In the genomic region with DNA sequence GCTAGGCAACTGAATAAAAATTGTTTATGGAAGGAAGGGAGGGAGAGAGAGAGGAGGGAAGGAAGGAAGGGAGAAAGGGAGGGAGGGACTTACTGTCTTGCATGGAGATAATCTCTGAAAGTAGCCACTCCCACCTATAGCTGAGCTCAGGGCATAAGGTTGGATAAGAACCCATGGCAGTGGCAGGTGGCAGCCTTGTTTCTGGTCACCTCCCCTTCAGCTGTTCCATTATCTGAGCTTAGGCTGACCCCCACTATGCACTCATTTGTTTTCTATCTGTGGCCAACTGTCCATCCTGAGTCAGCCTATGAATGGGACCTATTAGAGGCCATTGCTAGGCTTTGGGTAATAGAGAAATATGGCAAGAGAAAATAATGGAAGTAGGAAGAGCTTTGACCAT, we compare ENCODE assay signal across 21 cellular contexts. TPM values are rescaled to one million over a fixed set of nuclear protein-coding genes. Genes with fewer than 3 reads are reported as not detected.
"Had no signal": no experiment of that assay in that cellular context is flagged by ENCODE, and none has a peak within 500 bp of the region (broad histone marks: within the 10 kb centered on the region; RNA-seq: fewer than 3 reads in every experiment).

No MANE protein-coding gene starts in this region.

- FAIRE-seq: endothelial cell of umbilical vein had no signal

- H3K36me3 ChIP-seq: breast epithelium, colonic mucosa, upper lobe of left lung had no signal

- H3K4me1 ChIP-seq: breast epithelium, colonic mucosa had no signal

- H3K4me3 ChIP-seq: breast epithelium, colonic mucosa, dorsolateral prefrontal cortex, upper lobe of left lung had no signal

- DNase-seq: activated B cell treated with CpG ODN at 0.5 μM for 24 hours; activated CD4-positive, alpha-beta memory T cell treated with anti-CD3 and anti-CD28 coated beads for 36 hours; activated CD4-positive, alpha-beta T cell treated with anti-CD3 and anti-CD28 coated beads for 36 hours; activated naive CD4-positive, alpha-beta T cell treated with anti-CD3 and anti-CD28 coated beads for 36 hours; activated naive CD8-positive, alpha-beta T cell treated with anti-CD3 and anti-CD28 coated beads, Interleukin-2, amount 10 ng/mL, durations not matched to agents 7 days and 5 days; activated T-cell treated with anti-CD3 and anti-CD28 coated beads, Interleukin-2, amount 50 U/mL, for 48 hours; amniotic stem cell; colonic mucosa; dorsolateral prefrontal cortex; effector memory CD8-positive, alpha-beta T cell; foreskin melanocyte; hippocampal formation; nucleus accumbens; stimulated activated CD4-positive, alpha-beta T cell treated with anti-CD3 and anti-CD28 coated beads, Interleukin-4, amount 100 ng/mL, for 24 hours; stimulated activated naive CD8-positive, alpha-beta T cell treated with anti-CD3 and anti-CD28 coated beads, Interleukin-15, Interleukin-2, amounts not matched to agents 100 U/mL and 50 U/mL, for 24 hours; T-helper 9 cell; upper lobe of left lung had no signal

- H3K27ac ChIP-seq: breast epithelium, colonic mucosa had no signal

- H3K9me3 ChIP-seq: breast epithelium, colonic mucosa, upper lobe of left lung had no signal

- H3K27me3 ChIP-seq: breast epithelium, colonic mucosa, dorsolateral prefrontal cortex, upper lobe of left lung had no signal

RNA-seq across cellular contexts. Expression of a gene that starts 51.5 kb away (rescaled TPM):
- total RNA-seq: endothelial cell of umbilical vein, esophagus mucosa, subcutaneous adipose tissue had no signal
